20 cellular contexts compared by ENCODE assay signal in the genomic region with DNA sequence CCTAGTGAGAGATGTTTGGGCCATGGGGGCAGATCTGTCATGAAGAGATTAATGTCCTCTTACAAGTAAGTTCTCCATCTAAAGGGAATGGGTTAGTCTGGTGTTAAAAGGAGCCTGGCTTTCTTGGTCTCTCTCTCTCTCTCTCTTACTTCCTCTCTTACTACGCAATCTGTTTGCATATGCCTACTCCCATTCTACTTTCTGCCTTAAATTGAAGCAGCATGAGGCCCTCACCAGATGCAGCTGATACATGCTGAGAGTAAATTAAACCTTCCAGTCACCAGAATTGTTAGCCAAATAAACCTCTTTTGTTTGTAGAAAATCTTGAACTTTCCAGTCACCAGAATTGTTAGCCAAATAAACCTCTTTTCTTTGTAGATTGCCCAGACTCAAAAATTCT.
DNase-seq lines count a peak whose midpoint lies in the region; FAIRE-seq and TF ChIP-seq lines count a peak whose summit lies in the region.
"Had no signal": no experiment of that assay in that cellular context is flagged by ENCODE, and none has a peak within 500 bp of the region (broad histone marks: within the 10 kb centered on the region; RNA-seq: fewer than 3 reads in every experiment).

No MANE protein-coding gene starts in this region.

- H4K5ac ChIP-seq in H1 (ENCODE audit: insufficient read length, low read depth, low read length), result no peak overlapping the region

- H3K79me2 ChIP-seq in H1 (ENCODE audit: control insufficient read depth in 1 of 2, insufficient read depth in 2 of 2, low read length in 2 of 2), result no peaks in the 10 kb centered on the region

- H3K9ac ChIP-seq in H1 (replicated peaks in 1 of 4; ENCODE audit: extremely low read depth in 1 of 4, low read depth in 3 of 4, low read length in 3 of 4), result no peak overlapping the region
- H3K9ac ChIP-seq: KMS-11 had no signal

- TF ChIP-seq POLR2A in H1 (IDR thresholded peaks at IDR 0.05; ENCODE audit: control extremely low read depth in 1 of 2, low read depth in 2 of 2, low read length in 2 of 2), result no peak

- CTCF ChIA-PET in H1 (lab: Charles Lee; ENCODE audit: partially characterized antibody), result no interaction called here

- H4K8ac ChIP-seq in H1 (ENCODE audit: extremely low read depth, insufficient read depth, low read length), result no peak overlapping the region

- no peaks in the 10 kb centered on the region for H3K4me1 Mint-ChIP-seq in HFFc6 (ENCODE audit: low read depth)
- H3K4me1 Mint-ChIP-seq: IgD-negative memory B cell had no signal

- intact Hi-C loops in tibial artery (cut with DNase I; ENCODE audit: low total_unique reads), result no loop called here

- no peak overlapping the region for H3K27ac Mint-ChIP-seq in HFFc6
- H3K27ac Mint-ChIP-seq: IgD-negative memory B cell had no signal

- H2BK120ac ChIP-seq in H1 (replicated peaks; ENCODE audit: low read depth, low read length), result no peak overlapping the region

- H3K27ac ChIP-seq in H1 (ENCODE audit: low read depth, low read length) (no peak overlapping the region), tibial artery (no peak overlapping the region)
- H3K27ac ChIP-seq: KMS-11, SK-N-MC had no signal

- H3K36me3 ChIP-seq in H1 (ENCODE audit: control insufficient read depth in 2 of 4, insufficient read depth in 4 of 4, low read length in 3 of 4) (no peaks in the 10 kb centered on the region), tibial artery (no peaks in the 10 kb centered on the region)

- H3K4me3 ChIP-seq in H1 (ENCODE audit: extremely low read depth in 1 of 4, insufficient read depth in 2 of 4, low read depth in 3 of 4, low read length in 4 of 4) (no peak overlapping the region), tibial artery (no peak overlapping the region)
- H3K4me3 ChIP-seq: SK-N-MC had no signal

- TF ChIP-seq RAD21 in H1 (IDR thresholded peaks at IDR 0.05 in 1 of 2, conservative IDR thresholded peaks at IDR 0.05 in 1 of 2; ENCODE audit: low read depth in 2 of 2, low read length in 2 of 2), result no peak

- no peaks in the 10 kb centered on the region; the same call in 1 of the 2 replicates for H3K9me3 Mint-ChIP-seq in HFFc6

- no peak overlapping the region for H2BK15ac ChIP-seq in H1 (ENCODE audit: low read length)

- TF ChIP-seq CTCF in H1 (IDR thresholded peaks at IDR 0.05; ENCODE audit: control extremely low read depth in 1 of 3, insufficient read depth in 1 of 3, low read depth in 1 of 3, low read length in 3 of 3), result no peak
- no peak for TF ChIP-seq CTCF in HFFc6 (IDR thresholded peaks at IDR 0.05)
- TF ChIP-seq CTCF in tibial artery (IDR thresholded peaks at IDR 0.05), result no peak

- no peak; a peak in 1 of 3 replicates for TF ChIP-seq EP300 in H1 (IDR thresholded peaks at IDR 0.05; ENCODE audit: borderline replicate concordance in 1 of 2, low read depth in 2 of 2, low read length in 2 of 2)

- H3K9me3 ChIP-seq in H1 (ENCODE audit: insufficient read depth in 2 of 2, low read depth in 1 of 2, low read length in 1 of 2), result peaks cover 0 to 5% of the 10 kb centered on the region in 2 experiments; a peak in 2 of 4 replicates
- H3K9me3 ChIP-seq in tibial artery, result no peaks in the 10 kb centered on the region

- no peak overlapping the region for H2AK5ac ChIP-seq in H1 (ENCODE audit: low read depth, low read length)

- no peak overlapping the region for H3K23ac ChIP-seq in H1 (ENCODE audit: insufficient read length)

- H4K91ac ChIP-seq in H1 (replicated peaks; ENCODE audit: insufficient read length, low read length), result peak overlapping the region; percentile 49

- H3K4ac ChIP-seq in H1 (replicated peaks; ENCODE audit: insufficient read length, low read depth, low read length), result no peak overlapping the region

- DNase-seq in NCI-H2171 treated with DMSO at 0.1 percent for 48 hours (lab: John Stamatoyannopoulos, UW) (peak; percentile 5), NCI-H2171 (lab: John Stamatoyannopoulos, UW) (no peak), NCI-H69 (lab: John Stamatoyannopoulos, UW) (peak; percentile 70), H1 (ENCODE audit: low read depth in 1 of 2, low spot score in 2 of 2) (no peak), HFFc6 (no peak), tibial artery (no peak), nucleus accumbens (lab: John Stamatoyannopoulos, UW) (no peak)
- DNase-seq: H7, NCI-H1092, NCI-H1417 treated with DMSO at 0.1 percent for 48 hours, NCI-H187 treated with DMSO at 0.1 percent for 48 hours, NCI-H345, NCI-H524 treated with DMSO at 0.1 percent for 48 hours, SIG-M5 had no signal

- H3K36me3 Mint-ChIP-seq in HFFc6 (ENCODE audit: low read depth), result no peaks in the 10 kb centered on the region
- H3K36me3 Mint-ChIP-seq: IgD-negative memory B cell had no signal

- POLR2A ChIA-PET in H1 (lab: Charles Lee; ENCODE audit: partially characterized antibody), result interaction anchor here (0.6 kb wide), 1 partner anchor 135 kb away, joined by 3 read pairs; no protein-coding TSS in a partner anchor

- H4K20me1 ChIP-seq in H1 (replicated peaks in 1 of 2; ENCODE audit: control insufficient read depth in 1 of 2, insufficient read depth in 2 of 2, low read length in 2 of 2), result no peaks in the 10 kb centered on the region

- H3K27me3 ChIP-seq in H1 (replicated peaks in 1 of 4; ENCODE audit: control insufficient read depth in 3 of 4, extremely low read depth in 1 of 4, insufficient read depth in 3 of 4, low read length in 3 of 4), result no peaks in the 10 kb centered on the region
- H3K27me3 ChIP-seq in tibial artery, result no peaks in the 10 kb centered on the region

- no peaks in the 10 kb centered on the region for H3K23me2 ChIP-seq in H1 (ENCODE audit: low read depth, low read length)

- no peak overlapping the region for H3K14ac ChIP-seq in H1 (ENCODE audit: insufficient read length)

- H2AFZ ChIP-seq in H1 (ENCODE audit: low read length), result no peak overlapping the region

- peak overlapping the region in 1 of 2 experiments; percentile 35; a peak in 1 of 4 replicates for H3K4me2 ChIP-seq in H1 (ENCODE audit: insufficient read depth in 1 of 2, low read depth in 2 of 2, low read length in 2 of 2)
- H3K4me2 ChIP-seq: KMS-11 had no signal

- H3K27me3 Mint-ChIP-seq in HFFc6 (ENCODE audit: insufficient read depth), result no peaks in the 10 kb centered on the region; the same call in none of the 2 replicates
- H3K27me3 Mint-ChIP-seq: IgD-negative memory B cell had no signal

- no peak overlapping the region for H2BK12ac ChIP-seq in H1 (ENCODE audit: low read depth, low read length)

- H3K79me1 ChIP-seq in H1 (ENCODE audit: low read depth, low read length), result no peaks in the 10 kb centered on the region

- H3K4me3 Mint-ChIP-seq in HFFc6, result no peak overlapping the region
- H3K4me3 Mint-ChIP-seq: IgD-negative memory B cell had no signal

- no peak overlapping the region for H2BK5ac ChIP-seq in H1 (ENCODE audit: low read depth, low read length)

- H2BK20ac ChIP-seq in H1 (ENCODE audit: low read length), result no peak overlapping the region

- H3K4me1 ChIP-seq in H1 (replicated peaks in 1 of 4; ENCODE audit: control insufficient read depth in 3 of 4, insufficient read depth in 4 of 4, low read length in 3 of 4), result peaks cover 0 to 16% (median 2%) of the 10 kb centered on the region in 4 experiments; a peak in 4 of 7 replicates
- H3K4me1 ChIP-seq in tibial artery, result no peaks in the 10 kb centered on the region

- no peak for FAIRE-seq in H1 (lab: Jason Lieb, UNC)
- FAIRE-seq: D721Med, GM19239, RCC 7860 had no signal

- no peak overlapping the region for H3K56ac ChIP-seq in H1 (replicated peaks; ENCODE audit: insufficient read length, low read depth, low read length)

- 38% methylated on average over 1 of the region's 1 CpG; no CpG with 5 or more reads in 1 of the 2 experiments for WGBS in H1 (ENCODE audit: extremely low coverage in 1 of 2, insufficient coverage in 1 of 2, insufficient read length in 1 of 2, insufficient replicate concordance in 2 of 2, low coverage in 1 of 2, low lambda C conversion rate in 2 of 2, missing lambda C conversion rate in 1 of 2), 2 experiments

- H3K18ac ChIP-seq in H1 (ENCODE audit: extremely low read depth, low read length), result no peak overlapping the region

TF ChIP-seq in H1, 55 proteins besides CTCF, POLR2A, EP300 and RAD21:
- TF ChIP-seq BCL11A (IDR thresholded peaks at IDR 0.05; ENCODE audit: low read depth in 2 of 2, low read length in 2 of 2) (no peak), YY1 (IDR thresholded peaks at IDR 0.05; ENCODE audit: low read depth, low read length) (no peak), TCF12 (IDR thresholded peaks at IDR 0.05; ENCODE audit: low read depth, low read length) (0 out of 2 replicates have a peak, but pooled peaks have one; percentile 42), JUND (IDR thresholded peaks at IDR 0.05; ENCODE audit: low read length) (no peak), KDM1A (IDR thresholded peaks at IDR 0.05; ENCODE audit: borderline replicate concordance, low read length) (no peak), SUZ12 (IDR thresholded peaks at IDR 0.05; ENCODE audit: low read length) (no peak)
TF ChIP-seq in H1: peak in this region for 1.

Comparison
In these comparisons a context has a peak if more than half of its experiments do, and no peak if none do; other contexts are left out.
1. DNase-seq: peak in NCI-H2171 treated with DMSO at 0.1 percent for 48 hours (single experiment) and NCI-H69 (single experiment); none in NCI-H2171 (single experiment), H1 (0 of 2), HFFc6 (single experiment), tibial artery (0 of 2) and nucleus accumbens (0 of 56).